ENCODE assay signal across 29 cellular contexts in the genomic region with DNA sequence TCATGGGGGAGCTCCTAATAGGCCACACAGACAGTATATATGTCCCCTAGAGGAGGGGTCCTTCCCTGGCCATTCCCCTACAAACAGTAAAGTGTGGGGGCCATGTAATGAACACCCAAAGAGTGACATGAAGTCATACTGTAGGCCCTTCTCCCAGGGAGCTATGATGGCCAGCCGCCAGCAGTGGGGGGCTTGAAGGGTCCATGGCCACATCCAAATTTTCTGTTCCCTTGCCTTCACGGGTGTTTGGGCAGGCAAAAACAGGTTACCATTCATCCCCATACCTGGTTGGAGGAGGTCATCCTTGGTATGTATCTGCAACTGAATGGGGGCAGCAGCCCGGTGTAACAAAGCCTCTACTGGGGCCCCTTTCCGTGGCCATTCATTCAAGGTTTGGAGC.
DNase-seq lines count a peak whose midpoint lies in the region; TF ChIP-seq lines count a peak whose summit lies in the region.
"Had no signal": no experiment of that assay in that cellular context is flagged by ENCODE, and none has a peak within 500 bp of the region (broad histone marks: within the 10 kb centered on the region; RNA-seq: fewer than 3 reads in every experiment).

No MANE protein-coding gene starts in this region.

- DNase-seq in posterior vena cava (ENCODE audit: low spot score) = peak; percentile 64
- peak; percentile 31 for DNase-seq in spleen
- no peak for DNase-seq in NCI-H774 (lab: John Stamatoyannopoulos, UW)
- DNase-seq in NCI-H345 (lab: John Stamatoyannopoulos, UW) = no peak
- DNase-seq: 8988T; ACHN; AML-193; BE2C; C1 segment of cervical spinal cord; Caco-2; Calu3; CD4-positive, alpha-beta memory T cell; CD4-positive, alpha-beta T cell; CD4-positive, CD25-positive, alpha-beta regulatory T cell; CD8-positive, alpha-beta memory T cell; CD8-positive, alpha-beta T cell; COR-L47; DMS 273 treated with DMSO at 0.1 percent for 48 hours; DMS153; DMS53; DMS79; DMS79 treated with DMSO at 0.1 percent for 48 hours; DND-41; EL had no signal

- intact Hi-C loops in posterior vena cava (cut with DNase I) (no loop called here), spleen (cut with DNase I; ENCODE audit: low total_unique reads) (no loop called here)

- 90 to 95% (median 93%) methylated on average over 4 of the region's 4 CpGs for WGBS in spleen, 5 donors

- H3K4me3 ChIP-seq in spleen = no peak overlapping the region
- H3K4me3 ChIP-seq: A549; BLaER1; BLaER1 treated with 17β-estradiol and CSF1 and Interleukin-3, amounts not matched to agents 10 nM and 100 nM had no signal

- H3K9me3 ChIP-seq in spleen = peaks cover 0 to 39% (median 19%) of the 10 kb centered on the region in 8 donors
- H3K9me3 ChIP-seq: A549, BE2C had no signal

- H3K4me1 ChIP-seq in spleen = peaks cover 0 to 6% (median 0%) of the 10 kb centered on the region in 6 donors
- H3K4me1 ChIP-seq: A549; BE2C; BLaER1; BLaER1 treated with 17β-estradiol and CSF1 and Interleukin-3, amounts not matched to agents 10 nM and 100 nM had no signal

- TF ChIP-seq POLR2A in spleen (IDR thresholded peaks at IDR 0.05) = no peak

- H3K27me3 ChIP-seq in spleen (replicated peaks in 1 of 7) = no peaks in the 10 kb centered on the region
- H3K27me3 ChIP-seq: BE2C; BLaER1; BLaER1 treated with 17β-estradiol and CSF1 and Interleukin-3, amounts not matched to agents 10 nM and 100 nM had no signal

- TF ChIP-seq CTCF in spleen (IDR thresholded peaks at IDR 0.05 in 8 of 11, conservative IDR thresholded peaks at IDR 0.05 in 3 of 11) = no peak

- no peak overlapping the region for H3K27ac ChIP-seq in spleen
- H3K27ac ChIP-seq: 22Rv1; A549; BLaER1; BLaER1 treated with 17β-estradiol and CSF1 and Interleukin-3, amounts not matched to agents 10 nM and 100 nM; C4-2B had no signal

- H3K36me3 ChIP-seq in spleen = no peaks in the 10 kb centered on the region
- H3K36me3 ChIP-seq: BE2C; BLaER1; BLaER1 treated with 17β-estradiol and CSF1 and Interleukin-3, amounts not matched to agents 10 nM and 100 nM had no signal

Comparison
In these comparisons a context has a peak if more than half of its experiments do, and no peak if none do; other contexts are left out.
1. DNase-seq: peak in posterior vena cava (single experiment) and spleen (single experiment); none in NCI-H774 (single experiment) and NCI-H345 (single experiment).